In genomic region chr15:78167227-78167888, GRCh38 we compare ENCODE assay signal across 9 cellular contexts. TPM values are rescaled to one million over a fixed set of nuclear protein-coding genes. Genes with fewer than 3 reads are reported as not detected.
DNase-seq lines count a peak whose midpoint lies in the region; ATAC-seq and TF ChIP-seq lines count a peak whose summit lies in the region.
"Had no signal": no experiment of that assay in that cellular context is flagged by ENCODE, and none has a peak within 500 bp of the region (broad histone marks: within the 10 kb centered on the region; RNA-seq: fewer than 3 reads in every experiment).

No MANE protein-coding gene starts in this region.

- H2AFZ ChIP-seq in mesenchymal stem cell (ENCODE audit: low read depth, low read length) = no peak overlapping the region
- no peak overlapping the region for H2AFZ ChIP-seq in PC-9

- H3K4me2 ChIP-seq in mesenchymal stem cell (ENCODE audit: low read length, poor library complexity, severe bottlenecking) (no peak overlapping the region), PC-9 (no peak overlapping the region)

- H3K9me2 ChIP-seq in PC-9 (ENCODE audit: insufficient read depth) = no peaks in the 10 kb centered on the region

- no peak overlapping the region for H2BK5ac ChIP-seq in mesenchymal stem cell (ENCODE audit: low read depth, low read length, poor library complexity, severe bottlenecking)

- H2AK5ac ChIP-seq in mesenchymal stem cell (ENCODE audit: low read length, severe bottlenecking) = no peak overlapping the region

- no peak overlapping the region for H4K8ac ChIP-seq in mesenchymal stem cell (ENCODE audit: low read length)

- H3K27ac ChIP-seq in mesenchymal stem cell (ENCODE audit: low read length, poor library complexity, severe bottlenecking) (no peak overlapping the region), PC-9 (no peak overlapping the region)
- H3K27ac ChIP-seq: foreskin keratinocyte had no signal

- no peaks in the 10 kb centered on the region for H4K20me1 ChIP-seq in PC-9 (ENCODE audit: insufficient read depth)

- H3K4ac ChIP-seq in mesenchymal stem cell (ENCODE audit: low read depth in 1 of 2, low read length in 2 of 2) = no peak overlapping the region

- no peaks in the 10 kb centered on the region for H3K27me3 Mint-ChIP-seq in naive B cell

- WGBS in mesenchymal stem cell = 98% methylated on average over 5 of the region's 10 CpGs

- H3K23ac ChIP-seq in mesenchymal stem cell (ENCODE audit: low read length in 2 of 2) = no peak overlapping the region

- no peaks in the 10 kb centered on the region for H3F3A ChIP-seq in PC-9 (ENCODE audit: insufficient read depth, low read depth)

- POLR2A ChIA-PET in PC-9 (lab: Charles Lee; ENCODE audit: unreplicated experiment) = interaction anchor here (0.7 kb wide), 1 partner anchor 101 kb away, joined by 6 read pairs; no protein-coding TSS in a partner anchor

- H2BK120ac ChIP-seq in mesenchymal stem cell (ENCODE audit: low read depth, low read length) = no peak overlapping the region

- intact Hi-C loops in PC-9 (cut with micrococcal nuclease; ENCODE audit: unreplicated experiment) = no loop called here

- peaks cover 0 to 2% of the 10 kb centered on the region in 2 donors for H3K36me3 Mint-ChIP-seq in naive B cell

- no peak overlapping the region for H2BK15ac ChIP-seq in mesenchymal stem cell (ENCODE audit: low read depth, poor library complexity, severe bottlenecking)

- H4K91ac ChIP-seq in mesenchymal stem cell (ENCODE audit: low read length) = no peak overlapping the region

- BruUV-seq in PC-9 (replicated peaks; lab: Mats Ljungman, UMichigan) = no TSS peak

- peaks cover 32 to 96% of the 10 kb centered on the region in 2 experiments for H3K36me3 ChIP-seq in mesenchymal stem cell (ENCODE audit: control insufficient read depth in 1 of 2, insufficient read depth in 2 of 2, low read depth in 1 of 2, low read length in 2 of 2)
- peaks cover 23% of the 10 kb centered on the region for H3K36me3 ChIP-seq in PC-9 (ENCODE audit: low read depth)

- DNase-seq in naive B cell = peak; percentile 65
- DNase-seq in SHP77 (lab: John Stamatoyannopoulos, UW) = no peak
- no peak for DNase-seq in mesenchymal stem cell
- DNase-seq in PC-9 = no peak
- DNase-seq: foreskin keratinocyte; stimulated activated CD4-positive, alpha-beta T cell treated with anti-CD3 and anti-CD28 coated beads, Interleukin-2, amount 100 ng/mL, for 24 hours had no signal

- no peaks in the 10 kb centered on the region for H3K79me2 ChIP-seq in PC-9 (ENCODE audit: low read depth)

- peak overlapping the region; percentile 8 to 82 (median 75) for H3K27ac Mint-ChIP-seq in naive B cell

- H2BK12ac ChIP-seq in mesenchymal stem cell (ENCODE audit: low read length in 2 of 2) = no peak overlapping the region

- no peaks in the 10 kb centered on the region for H3K4me1 ChIP-seq in mesenchymal stem cell (ENCODE audit: control insufficient read depth, insufficient read depth, low read depth, low read length)
- no peaks in the 10 kb centered on the region for H3K4me1 ChIP-seq in PC-9 (replicated peaks; ENCODE audit: insufficient read depth)
- H3K4me1 ChIP-seq: foreskin keratinocyte had no signal

- H3K4me3 Mint-ChIP-seq in naive B cell = peak overlapping the region in 6 of 8 donors; percentile 10 to 59 (median 38)

- no peaks in the 10 kb centered on the region for H3K27me3 ChIP-seq in mesenchymal stem cell (ENCODE audit: control insufficient read depth in 1 of 2, insufficient read depth in 1 of 2, low read length in 2 of 2)
- H3K27me3 ChIP-seq in PC-9 (ENCODE audit: insufficient read depth, low read depth) = no peaks in the 10 kb centered on the region
- H3K27me3 ChIP-seq: foreskin keratinocyte had no signal

- H3K9me3 ChIP-seq in mesenchymal stem cell (ENCODE audit: control insufficient read depth, low read length) = peaks cover 4% of the 10 kb centered on the region
- no peaks in the 10 kb centered on the region for H3K9me3 ChIP-seq in PC-9 (ENCODE audit: insufficient read depth, low read depth)

- H3K14ac ChIP-seq in mesenchymal stem cell (ENCODE audit: low read length in 2 of 2) = no peak overlapping the region

- no peak overlapping the region for H3K4me3 ChIP-seq in mesenchymal stem cell (ENCODE audit: insufficient read depth in 1 of 2, low read depth in 1 of 2, low read length in 2 of 2)
- H3K4me3 ChIP-seq in PC-9 = no peak overlapping the region

- H3K9me3 Mint-ChIP-seq in naive B cell = no peaks in the 10 kb centered on the region

- CTCF ChIA-PET in PC-9 (lab: Charles Lee) = no interaction called here

- H3K18ac ChIP-seq in mesenchymal stem cell (ENCODE audit: low read depth in 1 of 2, low read length in 2 of 2) = no peak overlapping the region

- no peak for TF ChIP-seq CTCF in PC-9 (conservative IDR thresholded peaks at IDR 0.05)

- ATAC-seq in GM18861 (IDR thresholded peaks at IDR 0.05; ENCODE audit: unreplicated experiment) (peak; percentile 67), GM21528 (IDR thresholded peaks at IDR 0.05; ENCODE audit: low FRiP score, unreplicated experiment) (peak; percentile 62), HG03442 (IDR thresholded peaks at IDR 0.05; ENCODE audit: unreplicated experiment) (peak; percentile 62), naive B cell (ENCODE audit: low read depth in 2 of 2) (peak; percentile 67)
- ATAC-seq: foreskin keratinocyte had no signal

- no peak overlapping the region for H3K9ac ChIP-seq in mesenchymal stem cell (ENCODE audit: low read length)

- H3K4me1 Mint-ChIP-seq in naive B cell = peaks cover 38 to 63% (median 45%) of the 10 kb centered on the region in 3 donors

- H3K79me1 ChIP-seq in mesenchymal stem cell (replicated peaks; ENCODE audit: low read length, poor library complexity, severe bottlenecking) = no peaks in the 10 kb centered on the region

RNA-seq across cellular contexts. Expression of gene IDH3A, which starts 18.2 kb away (rescaled TPM):
- 100 to 1,000 TPM in 1 of 6 donors, 10 to 100 TPM in 5; 69.1 to 116 (median 76.7) TPM for polyA plus RNA-seq in naive B cell (ENCODE audit: low read depth in 6 of 6)
- polyA plus RNA-seq in mesenchymal stem cell (2013, experiment 1 of 2) = 17.7 TPM
- polyA plus RNA-seq in mesenchymal stem cell (2013, experiment 2 of 2) = 19.5 TPM
- total RNA-seq in PC-9 (2021) = 64.8 and 67.8 TPM in 2 replicates

RNA-seq across cellular contexts. Expression of gene CIB2, which starts 36.1 kb away (rescaled TPM):
- 1 to 10 TPM in 2 of 6 donors, under 1 TPM in 3, not detected in 1; 0.57 to 2.6 (median 0.82) TPM for polyA plus RNA-seq in naive B cell (ENCODE audit: low read depth in 6 of 6)
- 23.7 TPM for polyA plus RNA-seq in mesenchymal stem cell (2013, experiment 1 of 2)
- 21.9 TPM for polyA plus RNA-seq in mesenchymal stem cell (2013, experiment 2 of 2)
- 5.6 and 5.8 TPM in 2 replicates for total RNA-seq in PC-9 (2021)
